32 cellular contexts compared by ENCODE assay signal in genomic region chrX:41473936-41474725, GRCh38. TPM values are rescaled to one million over a fixed set of nuclear protein-coding genes. Genes with fewer than 3 reads are reported as not detected.
"Had no signal": no experiment of that assay in that cellular context is flagged by ENCODE, and none has a peak within 500 bp of the region (broad histone marks: within the 10 kb centered on the region; RNA-seq: fewer than 3 reads in every experiment).

No MANE protein-coding gene starts in this region.

- H3K9me3 Mint-ChIP-seq: activated CD4-positive, alpha-beta memory T cell treated with anti-CD3 and anti-CD28 coated beads, Interleukin-2, amount 10 ng/mL, durations not matched to agents 7 days and 5 days; activated naive CD4-positive, alpha-beta T cell treated with anti-CD3 and anti-CD28 coated beads, Interleukin-2, amount 10 ng/mL, durations not matched to agents 7 days and 5 days; T-helper 1 cell treated with Interleukin-12 subunit alpha and Interleukin-12 subunit beta and Interleukin-4 antibody, amounts not matched to agents 30 μg/mL and 1 μg/mL, for 36 hours; type B pancreatic cell had no signal

- H3K36me3 Mint-ChIP-seq: activated CD8-positive, alpha-beta memory T cell treated with anti-CD3 and anti-CD28 coated beads, Interleukin-2, amount 10 ng/mL, durations not matched to agents 7 days and 5 days; activated naive CD4-positive, alpha-beta T cell treated with anti-CD3 and anti-CD28 coated beads, Interleukin-2, amount 10 ng/mL, durations not matched to agents 7 days and 5 days; type B pancreatic cell had no signal

- H3K4me3 Mint-ChIP-seq: activated CD4-positive, alpha-beta memory T cell treated with anti-CD3 and anti-CD28 coated beads, Interleukin-2, amount 10 ng/mL, durations not matched to agents 7 days and 5 days; activated CD8-positive, alpha-beta memory T cell treated with anti-CD3 and anti-CD28 coated beads, Interleukin-2, amount 10 ng/mL, durations not matched to agents 7 days and 5 days; activated naive CD4-positive, alpha-beta T cell treated with anti-CD3 and anti-CD28 coated beads, Interleukin-2, amount 10 ng/mL, durations not matched to agents 7 days and 5 days; T-helper 1 cell treated with Interleukin-12 subunit alpha and Interleukin-12 subunit beta and Interleukin-4 antibody, amounts not matched to agents 30 μg/mL and 1 μg/mL, for 36 hours; type B pancreatic cell had no signal

- ATAC-seq: activated CD8-positive, alpha-beta memory T cell treated with anti-CD3 and anti-CD28 coated beads, Interleukin-2, amount 10 ng/mL, durations not matched to agents 7 days and 5 days; left cardiac atrium; mucosa of descending colon had no signal

- H3K27ac Mint-ChIP-seq: activated CD4-positive, alpha-beta memory T cell treated with anti-CD3 and anti-CD28 coated beads, Interleukin-2, amount 10 ng/mL, durations not matched to agents 7 days and 5 days; activated CD8-positive, alpha-beta memory T cell treated with anti-CD3 and anti-CD28 coated beads, Interleukin-2, amount 10 ng/mL, durations not matched to agents 7 days and 5 days; activated naive CD4-positive, alpha-beta T cell treated with anti-CD3 and anti-CD28 coated beads, Interleukin-2, amount 10 ng/mL, durations not matched to agents 7 days and 5 days; T-helper 1 cell treated with Interleukin-12 subunit alpha and Interleukin-12 subunit beta and Interleukin-4 antibody, amounts not matched to agents 30 μg/mL and 1 μg/mL, for 36 hours had no signal

- H3K4me3 ChIP-seq: heart right ventricle, mucosa of descending colon, sigmoid colon, smooth muscle cell, vagina had no signal

- H3K4me2 ChIP-seq: smooth muscle cell had no signal

- H3K36me3 ChIP-seq: heart right ventricle, sigmoid colon, vagina had no signal

- H3K27ac ChIP-seq: heart right ventricle, sigmoid colon, testis, vagina had no signal

- H3K27me3 ChIP-seq: sigmoid colon, testis, vagina had no signal

- H3K27me3 Mint-ChIP-seq: activated CD4-positive, alpha-beta memory T cell treated with anti-CD3 and anti-CD28 coated beads, Interleukin-2, amount 10 ng/mL, durations not matched to agents 7 days and 5 days; activated CD8-positive, alpha-beta memory T cell treated with anti-CD3 and anti-CD28 coated beads, Interleukin-2, amount 10 ng/mL, durations not matched to agents 7 days and 5 days; progenitor cell of endocrine pancreas; type B pancreatic cell had no signal

- H3K4me1 ChIP-seq: testis, vagina had no signal

- DNase-seq: activated CD4-positive, alpha-beta memory T cell treated with anti-CD3 and anti-CD28 coated beads, Interleukin-2, amount 10 ng/mL, durations not matched to agents 7 days and 5 days; activated CD4-positive, alpha-beta T cell treated with anti-CD3 and anti-CD28 coated beads for 4 hours; activated CD4-positive, CD25-positive, alpha-beta regulatory T cell; activated CD8-positive, alpha-beta memory T cell treated with anti-CD3 and anti-CD28 coated beads, Interleukin-2, amount 10 ng/mL, durations not matched to agents 7 days and 5 days; activated effector memory CD4-positive, alpha-beta T cell treated with anti-CD3 and anti-CD28 coated beads, Interleukin-2, amount 50 U/mL, for 16 hours; activated naive CD4-positive, alpha-beta T cell treated with anti-CD3 and anti-CD28 coated beads, Interleukin-2, amount 10 ng/mL, durations not matched to agents 7 days and 5 days; activated T-cell treated with anti-CD3 and anti-CD28 coated beads for 4 hours; amygdala; cerebellar nuclear complex; cortex of kidney; erythroblast; foreskin fibroblast; heart right ventricle; left cardiac atrium; retina; sigmoid colon; stimulated activated CD4-positive, alpha-beta T cell treated with anti-CD3 and anti-CD28 coated beads, Interleukin-15, amount 100 ng/mL, for 24 hours; stimulated activated CD4-positive, alpha-beta T cell treated with anti-CD3 and anti-CD28 coated beads, Interleukin-2, amount 100 ng/mL, for 48 hours; stimulated activated CD8-positive, alpha-beta memory T cell treated with anti-CD3 and anti-CD28 coated beads, Interleukin-4, amount 100 ng/mL, for 48 hours; stimulated activated naive CD4-positive, alpha-beta T cell; testis had no signal

- H3K9me3 ChIP-seq: heart right ventricle, mucosa of descending colon, sigmoid colon, testis, vagina had no signal

RNA-seq across cellular contexts. Expression of gene NYX, which starts 27.0 kb away (rescaled TPM):
- total RNA-seq: activated CD4-positive, alpha-beta memory T cell treated with anti-CD3 and anti-CD28 coated beads, Interleukin-2, amount 10 ng/mL, durations not matched to agents 7 days and 5 days; activated CD8-positive, alpha-beta memory T cell treated with anti-CD3 and anti-CD28 coated beads, Interleukin-2, amount 10 ng/mL, durations not matched to agents 7 days and 5 days; bronchial epithelial cell; fibroblast of lung; heart right ventricle; left cardiac atrium; liver; mucosa of descending colon; osteocyte; progenitor cell of endocrine pancreas; sigmoid colon; smooth muscle cell; vagina had no signal
- polyA plus RNA-seq: fibroblast of lung, heart right ventricle, liver, neural cell, smooth muscle cell had no signal
